Comparison of ENCODE assay signal across 8 cellular contexts in genomic region chr6:125250511-125250910, GRCh38.
"Had no signal": no experiment of that assay in that cellular context is flagged by ENCODE, and none has a peak within 500 bp of the region (broad histone marks: within the 10 kb centered on the region; RNA-seq: fewer than 3 reads in every experiment).

No MANE protein-coding gene starts in this region.

- H3K4me3 ChIP-seq: GM23338, K562 had no signal

- FAIRE-seq: H1, H54, HTR-8/SVneo, K562 had no signal

- H2AFZ ChIP-seq: GM23338 had no signal

- H3K4me3 Mint-ChIP-seq: GM23338, H9 had no signal

- H3K27ac Mint-ChIP-seq: GM23338, H9 had no signal

- H3K9me3 Mint-ChIP-seq: GM23338, H9 had no signal

- ATAC-seq: GM23338, K562 had no signal

- DNase-seq: H9, HCEC 1CT, KG1 had no signal

- H3K4me2 ChIP-seq: GM23338 had no signal
